ENCODE assay signal across 8 cellular contexts in genomic region chr7:143205560-143206293, GRCh38. TPM values are rescaled to one million over a fixed set of nuclear protein-coding genes. Genes with fewer than 3 reads are reported as not detected.
DNase-seq lines count a peak whose midpoint lies in the region; ATAC-seq and TF ChIP-seq lines count a peak whose summit lies in the region.

No MANE protein-coding gene starts in this region.

- no peak overlapping the region for H3K4me2 ChIP-seq in mesenchymal stem cell (ENCODE audit: low read length, poor library complexity, severe bottlenecking)

- peak overlapping the region; percentile 14 for H4K8ac ChIP-seq in mesenchymal stem cell (ENCODE audit: low read length)

- intact Hi-C loops in Right ventricle myocardium superior (cut with DNase I), result no loop called here
- intact Hi-C loops in left ventricle myocardium inferior (cut with micrococcal nuclease), result no loop called here

- no peak overlapping the region for H3K23ac ChIP-seq in mesenchymal stem cell (ENCODE audit: low read length in 2 of 2)

- H3K9me3 ChIP-seq in left ventricle myocardium inferior (replicated peaks) (no peaks in the 10 kb centered on the region), mesenchymal stem cell (ENCODE audit: control insufficient read depth, low read length) (no peaks in the 10 kb centered on the region)

- no peak overlapping the region for H3K9ac ChIP-seq in mesenchymal stem cell (ENCODE audit: low read length)

- no peak overlapping the region for H2BK120ac ChIP-seq in mesenchymal stem cell (ENCODE audit: low read depth, low read length)

- 85% methylated on average over 11 of the region's 13 CpGs for WGBS in mesenchymal stem cell

- H3K4me3 ChIP-seq in left ventricle myocardium inferior, result no peak overlapping the region
- H3K4me3 ChIP-seq in mesenchymal stem cell (ENCODE audit: insufficient read depth in 1 of 2, low read depth in 1 of 2, low read length in 2 of 2), result no peak overlapping the region

- ATAC-seq in Right ventricle myocardium superior (ENCODE audit: poor library complexity) (peak; percentile 60), HG02943 (IDR thresholded peaks at IDR 0.05; ENCODE audit: low read depth, unreplicated experiment) (peak; percentile 84)

- no peak overlapping the region for H2BK15ac ChIP-seq in mesenchymal stem cell (ENCODE audit: low read depth, poor library complexity, severe bottlenecking)

- TF ChIP-seq CTCF in left ventricle myocardium inferior (IDR thresholded peaks at IDR 0.05; ENCODE audit: borderline replicate concordance), result no peak

- no peak overlapping the region for H4K91ac ChIP-seq in mesenchymal stem cell (ENCODE audit: low read length)

- no peak overlapping the region for H2BK5ac ChIP-seq in mesenchymal stem cell (ENCODE audit: low read depth, low read length, poor library complexity, severe bottlenecking)

- no peak overlapping the region for H3K14ac ChIP-seq in mesenchymal stem cell (ENCODE audit: low read length in 2 of 2)

- no peak overlapping the region for H3K4ac ChIP-seq in mesenchymal stem cell (ENCODE audit: low read depth in 1 of 2, low read length in 2 of 2)

- H3K79me1 ChIP-seq in mesenchymal stem cell (replicated peaks; ENCODE audit: low read length, poor library complexity, severe bottlenecking), result no peaks in the 10 kb centered on the region

- H3K36me3 ChIP-seq in left ventricle myocardium inferior (no peaks in the 10 kb centered on the region), mesenchymal stem cell (ENCODE audit: control insufficient read depth in 1 of 2, insufficient read depth in 2 of 2, low read depth in 1 of 2, low read length in 2 of 2) (no peaks in the 10 kb centered on the region)

- H3K27me3 ChIP-seq in left ventricle myocardium inferior (ENCODE audit: low read depth), result peaks cover 15% of the 10 kb centered on the region
- H3K27me3 ChIP-seq in mesenchymal stem cell (ENCODE audit: control insufficient read depth in 1 of 2, insufficient read depth in 1 of 2, low read length in 2 of 2), result peaks cover 0 to 25% of the 10 kb centered on the region in 2 experiments

- peaks cover 9% of the 10 kb centered on the region for H3K4me1 ChIP-seq in left ventricle myocardium inferior
- H3K4me1 ChIP-seq in mesenchymal stem cell (ENCODE audit: control insufficient read depth, insufficient read depth, low read depth, low read length), result no peaks in the 10 kb centered on the region

- H2AK5ac ChIP-seq in mesenchymal stem cell (ENCODE audit: low read length, severe bottlenecking), result no peak overlapping the region

- H2AFZ ChIP-seq in mesenchymal stem cell (ENCODE audit: low read depth, low read length), result no peak overlapping the region

- no peak for DNase-seq in Right ventricle myocardium superior
- no peak for DNase-seq in left ventricle myocardium inferior
- DNase-seq in RPMI7951 (ENCODE audit: low read depth), result peak; percentile 66
- DNase-seq in mesenchymal stem cell, result no peak
- DNase-seq in kidney glomerular epithelial cell (lab: John Stamatoyannopoulos, UW), result no peak
- no peak for DNase-seq in NCI-H187 treated with DMSO at 0.1 percent for 48 hours (lab: John Stamatoyannopoulos, UW)
- DNase-seq in inferior parietal cortex (ENCODE audit: extremely low spot score), result no peak

- H3K27ac ChIP-seq in left ventricle myocardium inferior (replicated peaks), result no peak overlapping the region
- H3K27ac ChIP-seq in mesenchymal stem cell (ENCODE audit: low read length, poor library complexity, severe bottlenecking), result no peak overlapping the region

- no peak overlapping the region for H2BK12ac ChIP-seq in mesenchymal stem cell (ENCODE audit: low read length in 2 of 2)

- H3K18ac ChIP-seq in mesenchymal stem cell (ENCODE audit: low read depth in 1 of 2, low read length in 2 of 2), result no peak overlapping the region

RNA-seq across cellular contexts. Expression of gene TAS2R40, which starts 16.1 kb away (rescaled TPM):
- total RNA-seq in Right ventricle myocardium superior (not detected), left ventricle myocardium inferior (not detected)
- total RNA-seq in RPMI7951 (2014; rRNA removed; shearing (Covaris generic)), result not detected in 2 replicates
- not detected for polyA plus RNA-seq in mesenchymal stem cell (2013, experiment 1 of 2)
- not detected for polyA plus RNA-seq in mesenchymal stem cell (2013, experiment 2 of 2)

RNA-seq across cellular contexts. Expression of gene TAS2R39, which starts 22.5 kb away (rescaled TPM):
- total RNA-seq in Right ventricle myocardium superior, result not detected
- not detected for total RNA-seq in left ventricle myocardium inferior
- not detected in 2 replicates for total RNA-seq in RPMI7951 (2014; rRNA removed; shearing (Covaris generic))
- polyA plus RNA-seq in mesenchymal stem cell (2013, experiment 1 of 2), result not detected
- polyA plus RNA-seq in mesenchymal stem cell (2013, experiment 2 of 2), result not detected

RNA-seq across cellular contexts. Expression of gene GSTK1, which starts 57.5 kb away (rescaled TPM):
- total RNA-seq in Right ventricle myocardium superior, result 276 TPM
- 291 TPM for total RNA-seq in left ventricle myocardium inferior
- 96.1 and 111 TPM in 2 replicates for total RNA-seq in RPMI7951 (2014; rRNA removed; shearing (Covaris generic))
- 161 TPM for polyA plus RNA-seq in mesenchymal stem cell (2013, experiment 1 of 2)
- polyA plus RNA-seq in mesenchymal stem cell (2013, experiment 2 of 2), result 158 TPM
